In the genomic region with DNA sequence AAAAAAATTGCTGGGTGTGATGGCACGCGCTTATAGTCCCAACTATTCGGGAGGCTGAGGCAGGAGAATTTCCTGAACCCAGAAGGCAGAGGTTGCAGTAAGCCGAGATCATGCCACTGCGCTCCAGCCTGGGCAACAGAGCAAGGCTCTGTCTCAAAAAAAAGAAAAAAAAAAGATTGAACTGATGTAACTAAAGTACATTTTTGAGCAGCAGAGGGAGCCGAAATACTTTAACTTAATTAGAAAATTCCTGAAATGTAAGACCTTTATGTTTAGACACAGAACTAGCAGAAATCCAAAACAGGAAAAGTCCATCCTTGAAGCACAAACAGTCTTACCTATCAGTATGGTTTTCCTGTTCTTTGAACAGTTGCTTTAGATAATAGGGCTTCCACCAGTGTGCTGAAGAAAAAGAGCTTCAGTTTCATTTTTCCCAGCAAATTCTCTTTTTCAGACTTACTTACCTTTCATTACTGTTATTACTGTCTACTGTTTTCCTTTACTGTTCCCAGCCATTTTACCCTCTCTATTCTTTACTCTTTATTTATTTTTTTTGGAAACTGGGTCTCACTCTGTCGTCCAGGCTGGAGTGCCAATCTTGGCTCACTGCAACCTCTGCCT, we compare ENCODE assay signal across 9 cellular contexts. TPM values are rescaled to one million over a fixed set of nuclear protein-coding genes. Genes with fewer than 3 reads are reported as not detected.
DNase-seq lines count a peak whose midpoint lies in the region; ATAC-seq and TF ChIP-seq lines count a peak whose summit lies in the region.
"Had no signal": no experiment of that assay in that cellular context is flagged by ENCODE, and none has a peak within 500 bp of the region (broad histone marks: within the 10 kb centered on the region; RNA-seq: fewer than 3 reads in every experiment).

No MANE protein-coding gene starts in this region.

- H3K4me3 ChIP-seq in Loucy (ENCODE audit: low read length, poor library complexity, severe bottlenecking) (no peak overlapping the region), astrocyte of the spinal cord (ENCODE audit: low read depth, low read length) (no peak overlapping the region)
- no peak overlapping the region for H3K4me3 ChIP-seq in naive thymus-derived CD4-positive, alpha-beta T cell (ENCODE audit: low read length)
- H3K4me3 ChIP-seq: BLaER1 treated with 17β-estradiol and CSF1 and Interleukin-3, amounts not matched to agents 10 nM and 100 nM had no signal

- H3K9me2 ChIP-seq in Loucy (replicated peaks; ENCODE audit: low read depth, low read length), result no peaks in the 10 kb centered on the region

- H3K27ac ChIP-seq in naive thymus-derived CD4-positive, alpha-beta T cell (ENCODE audit: low read depth, low read length), result peak overlapping the region; percentile 43

- H3K9me3 Mint-ChIP-seq in naive thymus-derived CD4-positive, alpha-beta T cell, result no peaks in the 10 kb centered on the region

- H3K9ac ChIP-seq in Loucy (ENCODE audit: low read depth, low read length, poor library complexity, severe bottlenecking), result peak overlapping the region; percentile 44

- H3K4me2 ChIP-seq in Loucy (ENCODE audit: low read depth, low read length, poor library complexity, severe bottlenecking), result peak overlapping the region; percentile 25
- H3K4me2 ChIP-seq: BLaER1 treated with 17β-estradiol and CSF1 and Interleukin-3, amounts not matched to agents 10 nM and 100 nM had no signal

- POLR2A ChIA-PET in naive thymus-derived CD4-positive, alpha-beta T cell (lab: Charles Lee), result interaction anchor here (0.6 to 1.4 kb wide), 10 partner anchors 23 to 958 kb away, joined by 3 to 9 read pairs (median 4); a partner anchor contains a TSS

- H3K27ac Mint-ChIP-seq in naive thymus-derived CD4-positive, alpha-beta T cell, result peak overlapping the region; percentile 62 to 96 (median 94)

- peaks cover 28 to 58% (median 50%) of the 10 kb centered on the region in 7 donors for H3K4me1 Mint-ChIP-seq in naive thymus-derived CD4-positive, alpha-beta T cell

- H3K27me3 Mint-ChIP-seq in naive thymus-derived CD4-positive, alpha-beta T cell, result no peaks in the 10 kb centered on the region

- CTCF ChIA-PET in naive thymus-derived CD4-positive, alpha-beta T cell (lab: Charles Lee), result interaction anchor here (0.6 to 4.7 kb wide), 29 partner anchors 22 to 419 kb away, joined by 3 to 96 read pairs (median 5); no protein-coding TSS in a partner anchor

- in situ Hi-C loops in astrocyte of the spinal cord (cut with HindIII; ENCODE audit: low sequenced_read_pairs), result no loop called here

- peaks cover 23% of the 10 kb centered on the region; the same call in 1 of the 2 replicates for H3K36me3 ChIP-seq in Loucy (ENCODE audit: insufficient read depth, low read length)
- peaks cover 4 to 11% (median 6%) of the 10 kb centered on the region in 3 experiments for H3K36me3 ChIP-seq in naive thymus-derived CD4-positive, alpha-beta T cell (ENCODE audit: control insufficient read depth in 2 of 3, insufficient read depth in 3 of 3, low read length in 3 of 3)

- H4K20me1 ChIP-seq in Loucy (ENCODE audit: insufficient read depth, low read length, poor library complexity, severe bottlenecking), result no peaks in the 10 kb centered on the region

- H3K27me3 ChIP-seq in Loucy (ENCODE audit: insufficient read depth, low read length, poor library complexity, severe bottlenecking), result no peaks in the 10 kb centered on the region
- no peaks in the 10 kb centered on the region for H3K27me3 ChIP-seq in naive thymus-derived CD4-positive, alpha-beta T cell (ENCODE audit: control insufficient read depth in 2 of 2, insufficient read depth in 2 of 2, low read length in 2 of 2)
- H3K27me3 ChIP-seq: BLaER1 treated with 17β-estradiol and CSF1 and Interleukin-3, amounts not matched to agents 10 nM and 100 nM had no signal

- H3K79me2 ChIP-seq in Loucy (ENCODE audit: insufficient read depth, low read length), result 0 out of 2 replicates have a peak, but pooled peaks cover 4% of the 10 kb centered on the region

- H3K9me3 ChIP-seq in Loucy (ENCODE audit: insufficient read depth, low read depth, low read length), result no peaks in the 10 kb centered on the region
- no peaks in the 10 kb centered on the region for H3K9me3 ChIP-seq in naive thymus-derived CD4-positive, alpha-beta T cell (ENCODE audit: control insufficient read depth in 2 of 3, low read length in 3 of 3)
- H3K9me3 ChIP-seq: BLaER1 treated with 17β-estradiol and CSF1 and Interleukin-3, amounts not matched to agents 10 nM and 100 nM had no signal

- H3K4me1 ChIP-seq in Loucy (ENCODE audit: insufficient read depth, low read length, poor library complexity, severe bottlenecking), result peaks cover 41% of the 10 kb centered on the region
- H3K4me1 ChIP-seq in naive thymus-derived CD4-positive, alpha-beta T cell (ENCODE audit: control insufficient read depth in 2 of 2, insufficient read depth in 2 of 2, low read length in 2 of 2), result peaks cover 24 to 53% of the 10 kb centered on the region in 2 donors

- peak overlapping the region; percentile 5 to 74 (median 65) for H3K4me3 Mint-ChIP-seq in naive thymus-derived CD4-positive, alpha-beta T cell

- peaks cover 13% of the 10 kb centered on the region; the same call in 1 of the 2 replicates for H3F3A ChIP-seq in Loucy (ENCODE audit: low read depth)

- no peak for ATAC-seq in naive thymus-derived CD4-positive, alpha-beta T cell
- ATAC-seq in HG03460 (IDR thresholded peaks at IDR 0.05; ENCODE audit: unreplicated experiment) (no peak), GM21576 (IDR thresholded peaks at IDR 0.05; ENCODE audit: unreplicated experiment) (no peak)

- H3K36me3 Mint-ChIP-seq in naive thymus-derived CD4-positive, alpha-beta T cell, result peaks cover 0 to 17% (median 11%) of the 10 kb centered on the region in 5 donors

- H2AFZ ChIP-seq in Loucy (ENCODE audit: low read length), result no peak overlapping the region

- TF ChIP-seq CTCF in Loucy (conservative IDR thresholded peaks at IDR 0.05; ENCODE audit: low read length) (peak; percentile 65), astrocyte of the spinal cord (IDR thresholded peaks at IDR 0.05; ENCODE audit: low read depth, low read length) (peak; percentile 23)

- intact Hi-C loops in naive thymus-derived CD4-positive, alpha-beta T cell (cut with micrococcal nuclease), result loop anchor here in 1 of 2 donors (1.0 to 5.0 kb wide), 4 partner anchors 155 to 301 kb away; no protein-coding TSS in a partner anchor

- DNase-seq in NCI-H1092 treated with DMSO at 0.1 percent for 48 hours (lab: John Stamatoyannopoulos, UW) (peak; percentile 23), NCI-H1092 (lab: John Stamatoyannopoulos, UW) (no peak), astrocyte of the spinal cord (ENCODE audit: low read depth, low spot score) (peak; percentile 64), AG08396 (ENCODE audit: low spot score) (no peak)
- DNase-seq in naive thymus-derived CD4-positive, alpha-beta T cell, result peak in 6 of 9 donors; percentile 14 to 34 (median 19)

RNA-seq across cellular contexts. Expression of a gene that starts 33.4 kb away (rescaled TPM):
- 10 to 100 TPM; 55.0 to 89.1 (median 78.3) TPM for total RNA-seq in naive thymus-derived CD4-positive, alpha-beta T cell
- polyA plus RNA-seq in naive thymus-derived CD4-positive, alpha-beta T cell, result 10 to 100 TPM; 10.1 to 11.7 TPM

RNA-seq across cellular contexts. Expression of a gene that starts 39.3 kb away (rescaled TPM):
- total RNA-seq in naive thymus-derived CD4-positive, alpha-beta T cell, result 10 to 100 TPM; 16.5 to 29.3 (median 25.4) TPM
- polyA plus RNA-seq in naive thymus-derived CD4-positive, alpha-beta T cell, result 10 to 100 TPM; 31.4 to 31.5 TPM

RNA-seq across cellular contexts. Expression of a gene that starts 45.7 kb away (rescaled TPM):
- total RNA-seq in naive thymus-derived CD4-positive, alpha-beta T cell, result 10 to 100 TPM in 1 of 5 experiments, 1 to 10 TPM in 3, under 1 TPM in 1; 0.85 to 58.7 (median 1.2) TPM
- polyA plus RNA-seq in naive thymus-derived CD4-positive, alpha-beta T cell, result not detected

Comparison
In these comparisons a context has a peak if more than half of its experiments do, and no peak if none do; other contexts are left out.
1. DNase-seq: peak in NCI-H1092 treated with DMSO at 0.1 percent for 48 hours (single experiment), astrocyte of the spinal cord (single experiment) and naive thymus-derived CD4-positive, alpha-beta T cell (6 of 9); none in NCI-H1092 (single experiment) and AG08396 (single experiment).